In genomic region chr5:133890308-133890707, GRCh38 we compare ENCODE assay signal across 19 cellular contexts.
DNase-seq lines count a peak whose midpoint lies in the region; ATAC-seq, FAIRE-seq and TF ChIP-seq lines count a peak whose summit lies in the region.
"Had no signal": no experiment of that assay in that cellular context is flagged by ENCODE, and none has a peak within 500 bp of the region (broad histone marks: within the 10 kb centered on the region; RNA-seq: fewer than 3 reads in every experiment).

No MANE protein-coding gene starts in this region.

- H2AFZ ChIP-seq in HepG2 (ENCODE audit: low read length) (no peak overlapping the region), Karpas-422 (ENCODE audit: low read length) (no peak overlapping the region)
- H2AFZ ChIP-seq: GM23248 had no signal

- no TSS peak for BruUV-seq in HepG2 (replicated peaks; lab: Mats Ljungman, UMichigan)

- H3K4me1 ChIP-seq in HepG2 (ENCODE audit: insufficient read depth, low read length) (no peaks in the 10 kb centered on the region), right lobe of liver (no peaks in the 10 kb centered on the region), sigmoid colon (peaks cover 0 to 1% (median 0%) of the 10 kb centered on the region in 4 donors), Karpas-422 (ENCODE audit: low read length) (peaks cover 7% of the 10 kb centered on the region)
- H3K4me1 ChIP-seq: A549, Peyer's patch had no signal

- peaks cover 6% of the 10 kb centered on the region for H3K27me3 Mint-ChIP-seq in activated T-helper 17 cell treated with anti-CD3 and anti-CD28 coated beads, Interleukin-2, amount 50 U/mL, for 72 hours
- H3K27me3 Mint-ChIP-seq: B cell had no signal

- in situ Hi-C loops in HepG2 (cut with HindIII; ENCODE audit: extremely low pct_ligation_motif_present, low pct_unique_long_range_greater_than_20kb) = no loop called here

- peaks cover 3 to 4% of the 10 kb centered on the region in 2 experiments; a peak in 2 of 5 replicates for H3K27me3 ChIP-seq in HepG2 (ENCODE audit: control insufficient read depth in 1 of 2, insufficient read depth in 2 of 2, low read length in 2 of 2)
- H3K27me3 ChIP-seq in right lobe of liver = no peaks in the 10 kb centered on the region
- H3K27me3 ChIP-seq in sigmoid colon = no peaks in the 10 kb centered on the region
- H3K27me3 ChIP-seq in Karpas-422 (ENCODE audit: low read length) = no peaks in the 10 kb centered on the region
- no peaks in the 10 kb centered on the region for H3K27me3 ChIP-seq in WERI-Rb-1 (ENCODE audit: insufficient read depth, low read depth, severe bottlenecking)
- H3K27me3 ChIP-seq: Peyer's patch had no signal

- H3K9me3 Mint-ChIP-seq in activated T-helper 17 cell treated with anti-CD3 and anti-CD28 coated beads, Interleukin-2, amount 50 U/mL, for 72 hours = no peaks in the 10 kb centered on the region
- H3K9me3 Mint-ChIP-seq: CD4-positive, CD25-positive, alpha-beta regulatory T cell; IgD-negative memory B cell had no signal

- no peak overlapping the region for H3K4me3 ChIP-seq in HepG2 (replicated peaks in 1 of 3; ENCODE audit: insufficient read depth in 1 of 3, low read depth in 2 of 3, low read length in 3 of 3)
- H3K4me3 ChIP-seq in right lobe of liver = no peak overlapping the region
- H3K4me3 ChIP-seq in sigmoid colon = no peak overlapping the region
- no peak overlapping the region for H3K4me3 ChIP-seq in Karpas-422 (ENCODE audit: low read length)
- no peak overlapping the region for H3K4me3 ChIP-seq in WERI-Rb-1 (ENCODE audit: low read depth, low read length)
- H3K4me3 ChIP-seq: A549, GM23248, Peyer's patch had no signal

- TF ChIP-seq RAD21 in HepG2 (CRISPR knock-in tag; IDR thresholded peaks at IDR 0.05) = no peak

- no peaks in the 10 kb centered on the region for H3K36me3 ChIP-seq in HepG2 (replicated peaks in 1 of 2; ENCODE audit: control insufficient read depth in 1 of 2, insufficient read depth in 2 of 2, low read length in 2 of 2)
- H3K36me3 ChIP-seq in right lobe of liver = no peaks in the 10 kb centered on the region
- no peaks in the 10 kb centered on the region for H3K36me3 ChIP-seq in sigmoid colon
- H3K36me3 ChIP-seq in Karpas-422 (ENCODE audit: insufficient read depth, low read length) = no peaks in the 10 kb centered on the region
- H3K36me3 ChIP-seq in WERI-Rb-1 = no peaks in the 10 kb centered on the region
- H3K36me3 ChIP-seq: Peyer's patch had no signal

- no peaks in the 10 kb centered on the region for H3K36me3 Mint-ChIP-seq in activated T-helper 17 cell treated with anti-CD3 and anti-CD28 coated beads, Interleukin-2, amount 50 U/mL, for 72 hours (ENCODE audit: low read depth)
- H3K36me3 Mint-ChIP-seq: CD4-positive, CD25-positive, alpha-beta regulatory T cell had no signal

- H4K20me1 ChIP-seq in HepG2 (ENCODE audit: insufficient read depth, low read length) = no peaks in the 10 kb centered on the region
- no peaks in the 10 kb centered on the region for H4K20me1 ChIP-seq in Karpas-422 (ENCODE audit: insufficient read depth, low read depth, low read length)

- DNase-seq in HepG2 (ENCODE audit: low spot score) = no peak
- no peak for DNase-seq in right lobe of liver
- peak; percentile 35 for DNase-seq in sigmoid colon
- DNase-seq in Karpas-422 = no peak
- DNase-seq in WERI-Rb-1 = no peak
- no peak for DNase-seq in NCI-H1694 (lab: John Stamatoyannopoulos, UW)
- DNase-seq: CD4-positive, CD25-positive, alpha-beta regulatory T cell; DMS79; GM23248; NCI-H1417; NCI-H187; NCI-H446; NCI-H526 had no signal

- H3K27ac ChIP-seq in HepG2 (ENCODE audit: extremely low read length, insufficient read depth, low read length) (no peak overlapping the region), right lobe of liver (no peak overlapping the region), sigmoid colon (no peak overlapping the region), Karpas-422 (ENCODE audit: low read length) (no peak overlapping the region), WERI-Rb-1 (no peak overlapping the region)
- H3K27ac ChIP-seq: A549, GM23248, Peyer's patch had no signal

- TF ChIP-seq CTCF in HepG2 (CRISPR knock-in tag; IDR thresholded peaks at IDR 0.05) = no peak
- no peak for TF ChIP-seq CTCF in right lobe of liver (IDR thresholded peaks at IDR 0.05)
- no peak for TF ChIP-seq CTCF in sigmoid colon (IDR thresholded peaks at IDR 0.05)
- no peak for TF ChIP-seq CTCF in WERI-Rb-1 (IDR thresholded peaks at IDR 0.05; ENCODE audit: low read depth, low read length)

- 8% methylated on average over 2 of the region's 2 CpGs for WGBS in HepG2 (ENCODE audit: low lambda C conversion rate)
- 52% methylated on average over 1 of the region's 2 CpGs for WGBS in right lobe of liver (ENCODE audit: insufficient coverage, low coverage, low lambda C conversion rate, missing lambda C conversion rate)
- 82% methylated on average over 2 of the region's 2 CpGs for WGBS in sigmoid colon, 2 donors

- H3K4me3 Mint-ChIP-seq in activated T-helper 17 cell treated with anti-CD3 and anti-CD28 coated beads, Interleukin-2, amount 50 U/mL, for 72 hours = no peak overlapping the region
- H3K4me3 Mint-ChIP-seq: B cell; CD4-positive, CD25-positive, alpha-beta regulatory T cell; IgD-negative memory B cell had no signal

- POLR2A ChIA-PET in HepG2 (lab: Yijun Ruan, JAX) = no interaction called here

- H3K9me3 ChIP-seq in HepG2 (ENCODE audit: low read length) (no peaks in the 10 kb centered on the region), right lobe of liver (no peaks in the 10 kb centered on the region), sigmoid colon (no peaks in the 10 kb centered on the region), Karpas-422 (ENCODE audit: low read length) (no peaks in the 10 kb centered on the region), WERI-Rb-1 (ENCODE audit: severe bottlenecking) (no peaks in the 10 kb centered on the region)
- H3K9me3 ChIP-seq: A549, Peyer's patch had no signal

- FAIRE-seq in HepG2 (lab: Jason Lieb, UNC) = no peak
- FAIRE-seq: A549 had no signal

- intact Hi-C loops in HepG2 (cut with micrococcal nuclease; ENCODE audit: unreplicated experiment) (no loop called here), right lobe of liver (cut with DNase I) (no loop called here), sigmoid colon (cut with DNase I) (no loop called here)

- no peaks in the 10 kb centered on the region for H3K9me2 ChIP-seq in Karpas-422 (replicated peaks; ENCODE audit: insufficient read depth, low read length)

- H3K9ac ChIP-seq in HepG2 (ENCODE audit: insufficient read depth, low read depth, low read length) = no peak overlapping the region
- no peak overlapping the region for H3K9ac ChIP-seq in Karpas-422 (ENCODE audit: low read length)
- H3K9ac ChIP-seq: GM23248 had no signal

- H3K79me2 ChIP-seq in HepG2 (ENCODE audit: insufficient read depth, low read length) = no peaks in the 10 kb centered on the region
- no peaks in the 10 kb centered on the region for H3K79me2 ChIP-seq in Karpas-422 (ENCODE audit: low read length)

- no peak overlapping the region for H3K27ac Mint-ChIP-seq in activated T-helper 17 cell treated with anti-CD3 and anti-CD28 coated beads, Interleukin-2, amount 50 U/mL, for 72 hours
- H3K27ac Mint-ChIP-seq: B cell; CD4-positive, CD25-positive, alpha-beta regulatory T cell; IgD-negative memory B cell had no signal

- no peak overlapping the region for H3K4me2 ChIP-seq in HepG2 (ENCODE audit: low read depth, low read length)
- H3K4me2 ChIP-seq in Karpas-422 (ENCODE audit: low read depth, low read length, poor library complexity, severe bottlenecking) = no peak overlapping the region
- H3K4me2 ChIP-seq: A549 had no signal

- no peak for TF ChIP-seq POLR2A in HepG2 (IDR thresholded peaks at IDR 0.05; ENCODE audit: insufficient read depth in 1 of 2, low read depth in 2 of 2, low read length in 2 of 2)
- no peak for TF ChIP-seq POLR2A in right lobe of liver (IDR thresholded peaks at IDR 0.05)
- no peak for TF ChIP-seq POLR2A in sigmoid colon (IDR thresholded peaks at IDR 0.05)

- ATAC-seq in HepG2 (no peak), right lobe of liver (no peak)
- ATAC-seq in activated T-helper 17 cell treated with anti-CD3 and anti-CD28 coated beads, Interleukin-2, amount 50 U/mL, for 72 hours (replicated peaks) = peak; percentile 38
- ATAC-seq: A549, Right ventricle myocardium inferior had no signal

- CTCF ChIA-PET in HepG2 (lab: Yijun Ruan, JAX; ENCODE audit: low intra/inter-chr PET ratio, low total read pairs) = no interaction called here

- H3K4me1 Mint-ChIP-seq in activated T-helper 17 cell treated with anti-CD3 and anti-CD28 coated beads, Interleukin-2, amount 50 U/mL, for 72 hours = no peaks in the 10 kb centered on the region
- H3K4me1 Mint-ChIP-seq: CD4-positive, CD25-positive, alpha-beta regulatory T cell had no signal

- no peak for TF ChIP-seq EP300 in HepG2 (IDR thresholded peaks at IDR 0.05; ENCODE audit: low read depth in 2 of 2, low read length in 2 of 2)
- no peak for TF ChIP-seq EP300 in HepG2 (CRISPR knock-in tag; IDR thresholded peaks at IDR 0.05; ENCODE audit: borderline replicate concordance)
- TF ChIP-seq EP300 in sigmoid colon (IDR thresholded peaks at IDR 0.05) = no peak

TF ChIP-seq in HepG2, 621 proteins besides CTCF, POLR2A, EP300 and RAD21:
- TF ChIP-seq MNT (IDR thresholded peaks at IDR 0.05) = peak; percentile 64
- TF ChIP-seq ZNF607 (CRISPR knock-in tag; IDR thresholded peaks at IDR 0.05; ENCODE audit: borderline replicate concordance) = no peak
- TF ChIP-seq MIER3 (CRISPR knock-in tag; IDR thresholded peaks at IDR 0.05; ENCODE audit: borderline replicate concordance) = no peak
